ENCODE assay signal across 2 cellular contexts in genomic region chrX:90369632-90370031, GRCh38.
DNase-seq lines count a peak whose midpoint lies in the region; ATAC-seq, FAIRE-seq and TF ChIP-seq lines count a peak whose summit lies in the region.
"Not testable (repeated sequence)": the region's sequence is repeated elsewhere in the genome, so short reads cannot be mapped to it uniquely, and the experiment has no call there.

No MANE protein-coding gene starts in this region.

- H3K4me2 ChIP-seq in HepG2 (ENCODE audit: low read depth, low read length) = not testable (repeated sequence)

- not testable (repeated sequence) for H3K9me3 ChIP-seq in HEK293 (ENCODE audit: control insufficient read depth, insufficient read depth, low read depth, low read length); HepG2 (ENCODE audit: low read length)

- in situ Hi-C loops in HepG2 (cut with HindIII; ENCODE audit: extremely low pct_ligation_motif_present, low pct_unique_long_range_greater_than_20kb) = not testable (repeated sequence)

- not testable (repeated sequence) for TF ChIP-seq POLR2A in HepG2 (IDR thresholded peaks at IDR 0.05; ENCODE audit: insufficient read depth in 1 of 2, low read depth in 2 of 2, low read length in 2 of 2)

- FAIRE-seq in HepG2 (lab: Jason Lieb, UNC) = not testable (repeated sequence)

- not testable (repeated sequence) for ATAC-seq in HepG2

- TF ChIP-seq RAD21 in HepG2 (CRISPR knock-in tag; IDR thresholded peaks at IDR 0.05) = not testable (repeated sequence)

- H3K27me3 ChIP-seq in HepG2 (ENCODE audit: control insufficient read depth in 1 of 2, insufficient read depth in 2 of 2, low read length in 2 of 2) = not testable (repeated sequence)

- CTCF ChIA-PET in HEK293 (lab: Yijun Ruan, JAX); HepG2 (lab: Yijun Ruan, JAX; ENCODE audit: low intra/inter-chr PET ratio, low total read pairs): not testable (repeated sequence)

- H3K27ac ChIP-seq in HEK293 (ENCODE audit: extremely low read depth, low read depth, low read length); HepG2 (ENCODE audit: extremely low read length, insufficient read depth, low read length): not testable (repeated sequence)

- not testable (repeated sequence) for DNase-seq in HepG2 (ENCODE audit: low spot score)

- not testable (repeated sequence) for H3K4me3 ChIP-seq in HEK293 (ENCODE audit: low read depth, low read length); HepG2 (replicated peaks in 1 of 3; ENCODE audit: insufficient read depth in 1 of 3, low read depth in 2 of 3, low read length in 3 of 3)

- not testable (repeated sequence) for H3K9ac ChIP-seq in HepG2 (ENCODE audit: insufficient read depth, low read depth, low read length)

- POLR2A ChIA-PET in HEK293 (lab: Yijun Ruan, JAX); HepG2 (lab: Yijun Ruan, JAX): not testable (repeated sequence)

- not testable (repeated sequence) for BruUV-seq in HepG2 (replicated peaks; lab: Mats Ljungman, UMichigan)

- H4K20me1 ChIP-seq in HepG2 (ENCODE audit: insufficient read depth, low read length) = not testable (repeated sequence)

- 0% methylated on average over 1 of the region's 4 CpGs for WGBS in HepG2 (ENCODE audit: low lambda C conversion rate)

- not testable (repeated sequence) for H3K79me2 ChIP-seq in HepG2 (ENCODE audit: insufficient read depth, low read length)

- intact Hi-C loops in HepG2 (cut with micrococcal nuclease; ENCODE audit: unreplicated experiment) = not testable (repeated sequence)

- not testable (repeated sequence) for H2AFZ ChIP-seq in HepG2 (ENCODE audit: low read length)

- not testable (repeated sequence) for H3K4me1 ChIP-seq in HEK293 (ENCODE audit: control insufficient read depth, insufficient read depth, low read length); HepG2 (ENCODE audit: insufficient read depth, low read length)

- TF ChIP-seq EP300 in HepG2 (IDR thresholded peaks at IDR 0.05; ENCODE audit: low read depth in 2 of 2, low read length in 2 of 2); HepG2 (CRISPR knock-in tag; IDR thresholded peaks at IDR 0.05; ENCODE audit: borderline replicate concordance): not testable (repeated sequence)

- not testable (repeated sequence) for TF ChIP-seq CTCF in HEK293 (tag by site-specific recombination; IDR thresholded peaks at IDR 0.05); HepG2 (CRISPR knock-in tag; IDR thresholded peaks at IDR 0.05)

- not testable (repeated sequence) for H3K36me3 ChIP-seq in HEK293 (ENCODE audit: control insufficient read depth in 2 of 2, insufficient read depth in 1 of 2, low read length in 2 of 2); HepG2 (replicated peaks in 1 of 2; ENCODE audit: control insufficient read depth in 1 of 2, insufficient read depth in 2 of 2, low read length in 2 of 2)

TF ChIP-seq in HEK293, 187 proteins besides CTCF, POLR2A, EP300 and RAD21:
- TF ChIP-seq ATF2 (tag by site-specific recombination; IDR thresholded peaks at IDR 0.05; ENCODE audit: low read depth) = peak; percentile 52; the same call in 1 of the 2 replicates

TF ChIP-seq in HepG2, 621 proteins besides CTCF, POLR2A, EP300 and RAD21:
- TF ChIP-seq ATF7 (IDR thresholded peaks at IDR 0.05) = peak; percentile 95
- not testable (repeated sequence) for TF ChIP-seq ATF7, CREB1 (CRISPR knock-in tag; IDR thresholded peaks at IDR 0.05)
- peak; percentile 82 for TF ChIP-seq CREB1 (IDR thresholded peaks at IDR 0.05)
